Comparison of ENCODE assay signal across 1 cellular context in the genomic region with DNA sequence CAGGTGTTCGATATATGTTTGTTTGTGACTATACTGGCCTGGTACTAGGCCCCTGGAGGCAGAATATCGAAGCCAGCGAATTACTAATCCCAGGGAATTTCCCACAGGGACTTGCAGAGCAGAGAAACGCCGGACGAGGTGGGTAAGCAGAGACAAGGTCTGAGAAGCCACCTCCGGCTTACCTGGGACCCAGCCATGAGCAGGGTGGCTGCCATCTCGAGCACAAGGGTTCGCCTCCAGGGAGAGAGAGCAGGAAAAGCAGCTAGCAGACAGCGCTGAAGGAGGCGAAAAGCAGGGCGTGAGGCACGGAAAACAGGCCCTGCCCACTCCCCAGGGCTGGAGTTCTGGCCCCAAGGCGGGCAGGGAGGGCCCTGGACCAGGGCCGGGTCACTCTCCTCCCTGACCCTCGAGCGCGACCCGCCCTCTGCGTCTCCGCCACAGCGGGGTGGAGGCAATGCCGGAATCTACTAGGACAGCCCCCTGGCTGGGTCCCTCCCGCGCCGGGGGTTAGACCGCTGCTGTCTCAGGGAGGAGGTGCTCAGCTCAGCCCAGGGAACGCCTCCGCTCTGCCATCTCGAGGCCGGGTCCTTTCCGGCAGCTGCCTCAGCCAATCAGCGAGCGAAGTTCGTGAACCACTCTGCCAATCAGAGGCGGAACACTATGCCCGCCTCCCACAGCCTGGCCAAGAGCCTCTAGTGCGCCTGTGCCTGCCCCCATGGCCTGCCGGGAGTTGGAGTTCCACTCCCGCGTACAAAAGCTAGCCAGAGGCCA.
TF ChIP-seq lines count a peak whose summit lies in the region.

No MANE protein-coding gene starts in this region.

TF ChIP-seq in GM23338, 12 proteins besides CTCF, POLR2A, EP300 and RAD21 (continued from another document):
- TF ChIP-seq, protein P1, sequence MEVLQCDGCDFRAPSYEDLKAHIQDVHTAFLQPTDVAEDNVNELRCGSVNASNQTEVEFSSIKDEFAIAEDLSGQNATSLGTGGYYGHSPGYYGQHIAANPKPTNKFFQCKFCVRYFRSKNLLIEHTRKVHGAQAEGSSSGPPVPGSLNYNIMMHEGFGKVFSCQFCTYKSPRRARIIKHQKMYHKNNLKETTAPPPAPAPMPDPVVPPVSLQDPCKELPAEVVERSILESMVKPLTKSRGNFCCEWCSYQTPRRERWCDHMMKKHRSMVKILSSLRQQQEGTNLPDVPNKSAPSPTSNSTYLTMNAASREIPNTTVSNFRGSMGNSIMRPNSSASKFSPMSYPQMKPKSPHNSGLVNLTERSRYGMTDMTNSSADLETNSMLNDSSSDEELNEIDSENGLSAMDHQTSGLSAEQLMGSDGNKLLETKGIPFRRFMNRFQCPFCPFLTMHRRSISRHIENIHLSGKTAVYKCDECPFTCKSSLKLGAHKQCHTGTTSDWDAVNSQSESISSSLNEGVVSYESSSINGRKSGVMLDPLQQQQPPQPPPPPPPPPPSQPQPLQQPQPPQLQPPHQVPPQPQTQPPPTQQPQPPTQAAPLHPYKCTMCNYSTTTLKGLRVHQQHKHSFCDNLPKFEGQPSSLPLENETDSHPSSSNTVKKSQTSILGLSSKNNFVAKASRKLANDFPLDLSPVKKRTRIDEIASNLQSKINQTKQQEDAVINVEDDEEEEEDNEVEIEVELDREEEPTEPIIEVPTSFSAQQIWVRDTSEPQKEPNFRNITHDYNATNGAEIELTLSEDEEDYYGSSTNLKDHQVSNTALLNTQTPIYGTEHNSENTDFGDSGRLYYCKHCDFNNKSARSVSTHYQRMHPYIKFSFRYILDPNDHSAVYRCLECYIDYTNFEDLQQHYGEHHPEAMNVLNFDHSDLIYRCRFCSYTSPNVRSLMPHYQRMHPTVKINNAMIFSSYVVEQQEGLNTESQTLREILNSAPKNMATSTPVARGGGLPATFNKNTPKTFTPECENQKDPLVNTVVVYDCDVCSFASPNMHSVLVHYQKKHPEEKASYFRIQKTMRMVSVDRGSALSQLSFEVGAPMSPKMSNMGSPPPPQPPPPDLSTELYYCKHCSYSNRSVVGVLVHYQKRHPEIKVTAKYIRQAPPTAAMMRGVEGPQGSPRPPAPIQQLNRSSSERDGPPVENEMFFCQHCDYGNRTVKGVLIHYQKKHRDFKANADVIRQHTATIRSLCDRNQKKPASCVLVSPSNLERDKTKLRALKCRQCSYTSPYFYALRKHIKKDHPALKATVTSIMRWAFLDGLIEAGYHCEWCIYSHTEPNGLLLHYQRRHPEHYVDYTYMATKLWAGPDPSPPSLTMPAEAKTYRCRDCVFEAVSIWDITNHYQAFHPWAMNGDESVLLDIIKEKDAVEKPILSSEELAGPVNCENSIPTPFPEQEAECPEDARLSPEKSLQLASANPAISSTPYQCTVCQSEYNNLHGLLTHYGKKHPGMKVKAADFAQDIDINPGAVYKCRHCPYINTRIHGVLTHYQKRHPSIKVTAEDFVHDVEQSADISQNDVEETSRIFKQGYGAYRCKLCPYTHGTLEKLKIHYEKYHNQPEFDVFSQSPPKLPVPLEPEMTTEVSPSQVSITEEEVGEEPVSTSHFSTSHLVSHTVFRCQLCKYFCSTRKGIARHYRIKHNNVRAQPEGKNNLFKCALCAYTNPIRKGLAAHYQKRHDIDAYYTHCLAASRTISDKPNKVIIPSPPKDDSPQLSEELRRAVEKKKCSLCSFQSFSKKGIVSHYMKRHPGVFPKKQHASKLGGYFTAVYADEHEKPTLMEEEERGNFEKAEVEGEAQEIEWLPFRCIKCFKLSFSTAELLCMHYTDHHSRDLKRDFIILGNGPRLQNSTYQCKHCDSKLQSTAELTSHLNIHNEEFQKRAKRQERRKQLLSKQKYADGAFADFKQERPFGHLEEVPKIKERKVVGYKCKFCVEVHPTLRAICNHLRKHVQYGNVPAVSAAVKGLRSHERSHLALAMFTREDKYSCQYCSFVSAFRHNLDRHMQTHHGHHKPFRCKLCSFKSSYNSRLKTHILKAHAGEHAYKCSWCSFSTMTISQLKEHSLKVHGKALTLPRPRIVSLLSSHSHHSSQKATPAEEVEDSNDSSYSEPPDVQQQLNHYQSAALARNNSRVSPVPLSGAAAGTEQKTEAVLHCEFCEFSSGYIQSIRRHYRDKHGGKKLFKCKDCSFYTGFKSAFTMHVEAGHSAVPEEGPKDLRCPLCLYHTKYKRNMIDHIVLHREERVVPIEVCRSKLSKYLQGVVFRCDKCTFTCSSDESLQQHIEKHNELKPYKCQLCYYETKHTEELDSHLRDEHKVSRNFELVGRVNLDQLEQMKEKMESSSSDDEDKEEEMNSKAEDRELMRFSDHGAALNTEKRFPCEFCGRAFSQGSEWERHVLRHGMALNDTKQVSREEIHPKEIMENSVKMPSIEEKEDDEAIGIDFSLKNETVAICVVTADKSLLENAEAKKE (CRISPR knock-in tag; IDR thresholded peaks at IDR 0.05): no peak
- TF ChIP-seq POLR2AphosphoS5 (IDR thresholded peaks at IDR 0.05; ENCODE audit: low read depth) (peak; percentile 37), JUNB (IDR thresholded peaks at IDR 0.05; ENCODE audit: unreplicated experiment) (no peak), CREB1 (CRISPR knock-in tag; IDR thresholded peaks at IDR 0.05; ENCODE audit: low read depth) (no peak)
